22 cellular contexts compared by ENCODE assay signal in the genomic region with DNA sequence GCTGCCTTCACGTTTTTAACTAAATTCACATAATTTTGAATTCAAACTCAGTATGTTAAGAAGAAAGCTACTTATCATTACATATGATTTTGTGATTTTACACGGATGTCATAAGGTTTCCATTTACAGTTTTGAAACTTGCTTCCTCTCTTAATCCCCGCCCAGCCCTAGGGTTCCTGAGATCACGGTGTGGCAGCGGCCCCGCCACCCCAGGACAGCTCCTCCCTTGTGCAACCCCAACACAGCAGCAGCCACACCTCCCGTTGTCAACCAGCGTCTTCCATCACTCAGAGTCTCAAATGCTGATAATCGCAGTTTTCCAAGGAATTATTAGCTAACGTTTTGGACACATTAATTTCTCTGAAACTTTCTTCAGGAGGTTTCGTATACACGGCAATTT.
"Had no signal": no experiment of that assay in that cellular context is flagged by ENCODE, and none has a peak within 500 bp of the region (broad histone marks: within the 10 kb centered on the region; RNA-seq: fewer than 3 reads in every experiment).

No MANE protein-coding gene starts in this region.

- ATAC-seq: activated CD4-positive, CD25-positive, alpha-beta regulatory T cell treated with anti-CD3 and anti-CD28 coated beads, Interleukin-2, amount 50 U/mL, for 24 hours; esophagus mucosa; left cardiac atrium; naive thymus-derived CD4-positive, alpha-beta T cell; right lobe of liver had no signal

- H3K4me3 ChIP-seq: breast epithelium, coronary artery, hepatocyte, ovary, right lobe of liver, suprapubic skin, transverse colon, uterus had no signal

- DNase-seq: activated CD4-positive, alpha-beta T cell treated with anti-CD3 and anti-CD28 coated beads, Interleukin-2, amount 50 U/mL, for 1 hour; activated gamma-delta T cell; effector CD4-positive, alpha-beta T cell; foreskin fibroblast; left cardiac atrium; mesendoderm; naive thymus-derived CD4-positive, alpha-beta T cell; ovary; right lobe of liver; small intestine; stimulated activated CD4-positive, alpha-beta T cell treated with anti-CD3 and anti-CD28 coated beads, Interleukin-15, amount 100 ng/mL, for 24 hours; stimulated activated CD4-positive, alpha-beta T cell treated with anti-CD3 and anti-CD28 coated beads, Interleukin-2, amount 100 ng/mL, for 48 hours; T1000; transverse colon; uterus had no signal

- H3K9me3 ChIP-seq: breast epithelium, ovary, right lobe of liver, suprapubic skin, transverse colon, uterus had no signal

- H3K4me1 ChIP-seq: breast epithelium, right lobe of liver, transverse colon, uterus had no signal

- H3K4me2 ChIP-seq: hepatocyte had no signal

- H2AFZ ChIP-seq: hepatocyte had no signal

- H3K27ac ChIP-seq: breast epithelium, coronary artery, hepatocyte, ovary, right lobe of liver, suprapubic skin, transverse colon, uterus had no signal

- FAIRE-seq: astrocyte, small intestine had no signal

- H3K79me2 ChIP-seq: hepatocyte had no signal

- H3K27me3 ChIP-seq: breast epithelium, hepatocyte, ovary, suprapubic skin, transverse colon, uterus had no signal

- H3K36me3 ChIP-seq: breast epithelium, ovary, right lobe of liver, suprapubic skin, transverse colon, uterus had no signal
